ENCODE assay signal across 8 cellular contexts in genomic region chr20:1730981-1731711, GRCh38.
DNase-seq lines count a peak whose midpoint lies in the region; ATAC-seq and TF ChIP-seq lines count a peak whose summit lies in the region.
"Not testable (repeated sequence)": the region's sequence is repeated elsewhere in the genome, so short reads cannot be mapped to it uniquely, and the experiment has no call there.

No MANE protein-coding gene starts in this region.

- H3K36me3 ChIP-seq in Peyer's patch, neural progenitor cell, transverse colon: not testable (repeated sequence)

- 15 to 36% methylated on average over 6 to 8 of the region's 8 CpGs for WGBS in transverse colon (ENCODE audit: low coverage in 1 of 2), 2 donors

- not testable (repeated sequence) for H3K9me3 Mint-ChIP-seq in activated CD4-positive, alpha-beta T cell treated with anti-CD3 and anti-CD28 coated beads, Interleukin-2, amount 10 ng/mL, durations not matched to agents 24 days and 14 days; activated T-cell treated with anti-CD3 and anti-CD28 coated beads, Interleukin-2, amount 50 U/mL, for 72 hours; activated naive CD8-positive, alpha-beta T cell treated with anti-CD3 and anti-CD28 coated beads, Interleukin-2, amount 10 ng/mL, durations not matched to agents 7 days and 5 days; neural progenitor cell

- not testable (repeated sequence) for H3K79me2 ChIP-seq in neural progenitor cell (ENCODE audit: low read depth)

- peaks cover 33% of the 10 kb centered on the region for H3K4me1 Mint-ChIP-seq in activated CD4-positive, alpha-beta T cell treated with anti-CD3 and anti-CD28 coated beads, Interleukin-2, amount 10 ng/mL, durations not matched to agents 24 days and 14 days
- peaks cover 42% of the 10 kb centered on the region for H3K4me1 Mint-ChIP-seq in activated T-cell treated with anti-CD3 and anti-CD28 coated beads, Interleukin-2, amount 50 U/mL, for 72 hours (ENCODE audit: low read depth)
- H3K4me1 Mint-ChIP-seq in activated naive CD8-positive, alpha-beta T cell treated with anti-CD3 and anti-CD28 coated beads, Interleukin-2, amount 10 ng/mL, durations not matched to agents 7 days and 5 days, result peaks cover 28% of the 10 kb centered on the region
- H3K4me1 Mint-ChIP-seq in neural progenitor cell, result not testable (repeated sequence)

- H3K27me3 ChIP-seq in Peyer's patch, neural progenitor cell, transverse colon: not testable (repeated sequence)

- not testable (repeated sequence) for TF ChIP-seq EP300 in transverse colon (IDR thresholded peaks at IDR 0.05; ENCODE audit: low read depth)

- intact Hi-C loops in activated CD4-positive, alpha-beta T cell treated with anti-CD3 and anti-CD28 coated beads, Interleukin-2, amount 10 ng/mL, durations not matched to agents 24 days and 14 days (cut with micrococcal nuclease), result loop anchor here (5.0 kb wide), 1 partner anchor 174 kb away; the partner anchor contains the start of gene SIRPD
- intact Hi-C loops in left colon (cut with DNase I, micrococcal nuclease); transverse colon (cut with DNase I; ENCODE audit: low total_unique reads): not testable (repeated sequence)

- DNase-seq in GM10266 (ENCODE audit: extremely low spot score), result peak; percentile 5
- peak in 2 of 3 donors; percentile 55 to 57 for DNase-seq in Peyer's patch
- peak; percentile 55 for DNase-seq in activated CD4-positive, alpha-beta T cell treated with anti-CD3 and anti-CD28 coated beads, Interleukin-2, amount 10 ng/mL, durations not matched to agents 24 days and 14 days
- not testable (repeated sequence) for DNase-seq in activated T-cell treated with anti-CD3 and anti-CD28 coated beads, Interleukin-2, amount 50 U/mL, for 72 hours; activated naive CD8-positive, alpha-beta T cell treated with anti-CD3 and anti-CD28 coated beads, Interleukin-2, amount 10 ng/mL, durations not matched to agents 7 days and 5 days; neural progenitor cell (ENCODE audit: low spot score)
- DNase-seq in left colon, result peak in 1 of 2 donors; percentile 53
- DNase-seq in transverse colon, result peak; percentile 56

- peak overlapping the region; percentile 60 for H3K4me3 Mint-ChIP-seq in activated CD4-positive, alpha-beta T cell treated with anti-CD3 and anti-CD28 coated beads, Interleukin-2, amount 10 ng/mL, durations not matched to agents 24 days and 14 days
- H3K4me3 Mint-ChIP-seq in activated T-cell treated with anti-CD3 and anti-CD28 coated beads, Interleukin-2, amount 50 U/mL, for 72 hours, result peak overlapping the region; percentile 53 to 83
- peak overlapping the region; percentile 75 for H3K4me3 Mint-ChIP-seq in activated naive CD8-positive, alpha-beta T cell treated with anti-CD3 and anti-CD28 coated beads, Interleukin-2, amount 10 ng/mL, durations not matched to agents 7 days and 5 days
- not testable (repeated sequence) for H3K4me3 Mint-ChIP-seq in neural progenitor cell

- not testable (repeated sequence) for H3K4me3 ChIP-seq in Peyer's patch, neural progenitor cell, transverse colon

- not testable (repeated sequence) for ATAC-seq in activated T-cell treated with anti-CD3 and anti-CD28 coated beads, Interleukin-2, amount 50 U/mL, for 72 hours (replicated peaks in 1 of 2)
- ATAC-seq in activated naive CD8-positive, alpha-beta T cell treated with anti-CD3 and anti-CD28 coated beads, Interleukin-2, amount 10 ng/mL, durations not matched to agents 7 days and 5 days (ENCODE audit: low read depth), result peak; percentile 41
- peak; percentile 93 for ATAC-seq in left colon

- H3K27me3 Mint-ChIP-seq in activated CD4-positive, alpha-beta T cell treated with anti-CD3 and anti-CD28 coated beads, Interleukin-2, amount 10 ng/mL, durations not matched to agents 24 days and 14 days; activated T-cell treated with anti-CD3 and anti-CD28 coated beads, Interleukin-2, amount 50 U/mL, for 72 hours (ENCODE audit: low read depth); activated naive CD8-positive, alpha-beta T cell treated with anti-CD3 and anti-CD28 coated beads, Interleukin-2, amount 10 ng/mL, durations not matched to agents 7 days and 5 days; neural progenitor cell (ENCODE audit: insufficient read depth, low read depth): not testable (repeated sequence)

- POLR2A ChIA-PET in activated naive CD8-positive, alpha-beta T cell treated with anti-CD3 and anti-CD28 coated beads, Interleukin-2, amount 10 ng/mL, durations not matched to agents 7 days and 5 days (lab: Charles Lee), result interaction anchor here (1.0 kb wide), 1 partner anchor 71 kb away, joined by 4 read pairs; no protein-coding TSS in a partner anchor

- not testable (repeated sequence) for H3K9ac ChIP-seq in neural progenitor cell

- not testable (repeated sequence) for H4K20me1 ChIP-seq in neural progenitor cell (ENCODE audit: low read depth)

- H3K27ac ChIP-seq in Peyer's patch, result peak overlapping the region; percentile 17 to 74 (median 56)
- H3K27ac ChIP-seq in neural progenitor cell, result not testable (repeated sequence)
- H3K27ac ChIP-seq in transverse colon, result peak overlapping the region; percentile 20 to 57 (median 52)

- H3K9me3 ChIP-seq in Peyer's patch; neural progenitor cell (ENCODE audit: low read depth); transverse colon: not testable (repeated sequence)

- not testable (repeated sequence) for H3F3A ChIP-seq in neural progenitor cell (ENCODE audit: low read depth)

- in situ Hi-C loops in transverse colon (cut with MboI; ENCODE audit: low pct_ligation_motif_present in 1 of 4, low pct_unique_long_range_greater_than_20kb in 1 of 4, low sequenced_read_pairs in 3 of 4), result not testable (repeated sequence)

- H3K4me2 ChIP-seq in neural progenitor cell, result not testable (repeated sequence)

- H3K27ac Mint-ChIP-seq in activated CD4-positive, alpha-beta T cell treated with anti-CD3 and anti-CD28 coated beads, Interleukin-2, amount 10 ng/mL, durations not matched to agents 24 days and 14 days, result peak overlapping the region; percentile 68
- peak overlapping the region; percentile 86 for H3K27ac Mint-ChIP-seq in activated T-cell treated with anti-CD3 and anti-CD28 coated beads, Interleukin-2, amount 50 U/mL, for 72 hours
- peak overlapping the region; percentile 90 for H3K27ac Mint-ChIP-seq in activated naive CD8-positive, alpha-beta T cell treated with anti-CD3 and anti-CD28 coated beads, Interleukin-2, amount 10 ng/mL, durations not matched to agents 7 days and 5 days
- peak overlapping the region; percentile 38 for H3K27ac Mint-ChIP-seq in neural progenitor cell

- H3K4me1 ChIP-seq in Peyer's patch, neural progenitor cell: not testable (repeated sequence)
- peaks cover 0 to 16% (median 4%) of the 10 kb centered on the region in 4 donors for H3K4me1 ChIP-seq in transverse colon

- TF ChIP-seq CTCF in GM10266 (IDR thresholded peaks at IDR 0.05; ENCODE audit: control insufficient read depth, insufficient read depth, low read depth, missing control alignments); Peyer's patch (IDR thresholded peaks at IDR 0.05); neural progenitor cell (IDR thresholded peaks at IDR 0.05); transverse colon (IDR thresholded peaks at IDR 0.05): not testable (repeated sequence)

- H3K36me3 Mint-ChIP-seq in activated CD4-positive, alpha-beta T cell treated with anti-CD3 and anti-CD28 coated beads, Interleukin-2, amount 10 ng/mL, durations not matched to agents 24 days and 14 days (ENCODE audit: low read depth); activated T-cell treated with anti-CD3 and anti-CD28 coated beads, Interleukin-2, amount 50 U/mL, for 72 hours (ENCODE audit: insufficient read depth in 2 of 2); activated naive CD8-positive, alpha-beta T cell treated with anti-CD3 and anti-CD28 coated beads, Interleukin-2, amount 10 ng/mL, durations not matched to agents 7 days and 5 days; neural progenitor cell: not testable (repeated sequence)

- TF ChIP-seq POLR2A in Peyer's patch (IDR thresholded peaks at IDR 0.05); transverse colon (IDR thresholded peaks at IDR 0.05): not testable (repeated sequence)

- H2AFZ ChIP-seq in neural progenitor cell (replicated peaks), result not testable (repeated sequence)

Comparison
In these comparisons a context has a peak if more than half of its experiments do, and no peak if none do; other contexts are left out.
1. H3K27ac Mint-ChIP-seq: peak in every context shown above with its lines; median percentile 90 in activated naive CD8-positive, alpha-beta T cell treated with anti-CD3 and anti-CD28 coated beads, Interleukin-2, amount 10 ng/mL, durations not matched to agents 7 days and 5 days; 86 in activated T-cell treated with anti-CD3 and anti-CD28 coated beads, Interleukin-2, amount 50 U/mL, for 72 hours; 68 in activated CD4-positive, alpha-beta T cell treated with anti-CD3 and anti-CD28 coated beads, Interleukin-2, amount 10 ng/mL, durations not matched to agents 24 days and 14 days; 38 in neural progenitor cell.